9 cellular contexts compared by ENCODE assay signal in the genomic region with DNA sequence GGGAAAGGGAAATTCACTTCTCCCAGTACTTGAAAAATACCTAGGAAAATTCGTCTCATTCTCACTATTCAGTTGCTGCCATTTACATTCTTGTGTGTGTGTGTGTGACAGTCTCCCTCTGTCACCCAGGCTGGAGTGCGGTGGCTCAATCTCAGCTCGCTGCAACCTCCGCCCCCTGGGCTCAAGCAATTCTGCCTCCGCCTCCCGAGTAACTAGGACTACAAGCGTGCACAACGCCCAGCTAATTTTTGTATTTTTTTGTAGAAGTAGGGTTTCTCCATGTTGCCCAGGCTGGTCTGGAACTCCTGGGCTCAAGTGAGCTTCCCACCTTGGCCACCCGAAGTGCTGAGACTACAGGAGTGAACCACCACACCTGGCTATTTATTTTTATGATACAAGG. TPM values are rescaled to one million over a fixed set of nuclear protein-coding genes. Genes with fewer than 3 reads are reported as not detected.
DNase-seq lines count a peak whose midpoint lies in the region; ATAC-seq, FAIRE-seq and TF ChIP-seq lines count a peak whose summit lies in the region.
"Had no signal": no experiment of that assay in that cellular context is flagged by ENCODE, and none has a peak within 500 bp of the region (broad histone marks: within the 10 kb centered on the region; RNA-seq: fewer than 3 reads in every experiment).

No MANE protein-coding gene starts in this region.

- H3K27me3 ChIP-seq in HepG2 (ENCODE audit: control insufficient read depth in 1 of 2, insufficient read depth in 2 of 2, low read length in 2 of 2) (no peaks in the 10 kb centered on the region; a peak in 1 of 5 replicates), transverse colon (no peaks in the 10 kb centered on the region), H7 (ENCODE audit: control insufficient read depth, insufficient read depth, low read length) (no peaks in the 10 kb centered on the region)

- no peak overlapping the region for H2AFZ ChIP-seq in HepG2 (ENCODE audit: low read length)

- intact Hi-C loops in activated naive CD4-positive, alpha-beta T cell treated with anti-CD3 and anti-CD28 coated beads for 36 hours (cut with micrococcal nuclease): loop anchor here (5.0 kb wide), 1 partner anchor 318 kb away; a partner anchor contains a TSS
- intact Hi-C loops in HepG2 (cut with micrococcal nuclease; ENCODE audit: unreplicated experiment) (no loop called here), transverse colon (cut with DNase I; ENCODE audit: low total_unique reads) (no loop called here)

- TF ChIP-seq CTCF in HepG2 (CRISPR knock-in tag; IDR thresholded peaks at IDR 0.05): no peak
- no peak for TF ChIP-seq CTCF in transverse colon (IDR thresholded peaks at IDR 0.05)

- no peak for TF ChIP-seq RAD21 in HepG2 (CRISPR knock-in tag; IDR thresholded peaks at IDR 0.05)

- peaks cover 10 to 37% of the 10 kb centered on the region in 2 experiments for H3K36me3 ChIP-seq in HepG2 (replicated peaks in 1 of 2; ENCODE audit: control insufficient read depth in 1 of 2, insufficient read depth in 2 of 2, low read length in 2 of 2)
- peaks cover 0 to 40% (median 23%) of the 10 kb centered on the region in 4 donors for H3K36me3 ChIP-seq in transverse colon
- H3K36me3 ChIP-seq in H7 (replicated peaks; ENCODE audit: control insufficient read depth, insufficient read depth, low read length): peaks cover 30% of the 10 kb centered on the region

- H3K9me3 Mint-ChIP-seq in activated naive CD4-positive, alpha-beta T cell treated with anti-CD3 and anti-CD28 coated beads for 36 hours: no peaks in the 10 kb centered on the region
- H3K9me3 Mint-ChIP-seq in activated naive CD8-positive, alpha-beta T cell treated with anti-CD3 and anti-CD28 coated beads, Interleukin-2, amount 10 ng/mL, durations not matched to agents 7 days and 5 days: no peaks in the 10 kb centered on the region

- H3K4me2 ChIP-seq in HepG2 (ENCODE audit: low read depth, low read length): peak overlapping the region; percentile 93

- peaks cover 15% of the 10 kb centered on the region for H3K4me1 Mint-ChIP-seq in activated naive CD4-positive, alpha-beta T cell treated with anti-CD3 and anti-CD28 coated beads for 36 hours (ENCODE audit: low read depth)
- peaks cover 18% of the 10 kb centered on the region for H3K4me1 Mint-ChIP-seq in activated naive CD8-positive, alpha-beta T cell treated with anti-CD3 and anti-CD28 coated beads, Interleukin-2, amount 10 ng/mL, durations not matched to agents 7 days and 5 days

- H4K20me1 ChIP-seq in HepG2 (ENCODE audit: insufficient read depth, low read length): no peaks in the 10 kb centered on the region

- CTCF ChIA-PET in activated naive CD4-positive, alpha-beta T cell treated with anti-CD3 and anti-CD28 coated beads for 36 hours (lab: Charles Lee): no interaction called here
- CTCF ChIA-PET in HepG2 (lab: Yijun Ruan, JAX; ENCODE audit: low intra/inter-chr PET ratio, low total read pairs): no interaction called here

- H3K27ac ChIP-seq in HepG2 (ENCODE audit: extremely low read length, insufficient read depth, low read length) (no peak overlapping the region), transverse colon (peak overlapping the region; percentile 94 to 96 (median 95))

- H3K27ac Mint-ChIP-seq in activated naive CD4-positive, alpha-beta T cell treated with anti-CD3 and anti-CD28 coated beads for 36 hours: peak overlapping the region; percentile 94
- peak overlapping the region; percentile 89 for H3K27ac Mint-ChIP-seq in activated naive CD8-positive, alpha-beta T cell treated with anti-CD3 and anti-CD28 coated beads, Interleukin-2, amount 10 ng/mL, durations not matched to agents 7 days and 5 days

- H3K36me3 Mint-ChIP-seq in activated naive CD4-positive, alpha-beta T cell treated with anti-CD3 and anti-CD28 coated beads for 36 hours (ENCODE audit: low read depth): peaks cover 29% of the 10 kb centered on the region
- peaks cover 19% of the 10 kb centered on the region for H3K36me3 Mint-ChIP-seq in activated naive CD8-positive, alpha-beta T cell treated with anti-CD3 and anti-CD28 coated beads, Interleukin-2, amount 10 ng/mL, durations not matched to agents 7 days and 5 days

- POLR2A ChIA-PET in activated naive CD8-positive, alpha-beta T cell treated with anti-CD3 and anti-CD28 coated beads, Interleukin-2, amount 10 ng/mL, durations not matched to agents 7 days and 5 days (lab: Charles Lee): interaction anchor here (1.4 to 2.3 kb wide), 6 partner anchors 9 to 68 kb away, joined by 5 to 16 read pairs (median 6); a partner anchor contains a TSS
- POLR2A ChIA-PET in HepG2 (lab: Yijun Ruan, JAX): interaction anchor here (0.8 to 2.3 kb wide), 3 partner anchors 12 to 28 kb away, joined by 3 to 18 read pairs (median 9); a partner anchor contains a TSS

- no TSS peak for BruUV-seq in HepG2 (replicated peaks; lab: Mats Ljungman, UMichigan)

- H3K4me3 Mint-ChIP-seq in activated naive CD4-positive, alpha-beta T cell treated with anti-CD3 and anti-CD28 coated beads for 36 hours: peak overlapping the region; percentile 97
- H3K4me3 Mint-ChIP-seq in activated naive CD8-positive, alpha-beta T cell treated with anti-CD3 and anti-CD28 coated beads, Interleukin-2, amount 10 ng/mL, durations not matched to agents 7 days and 5 days: peak overlapping the region; percentile 95

- DNase-seq in activated naive CD4-positive, alpha-beta T cell treated with anti-CD3 and anti-CD28 coated beads for 36 hours: no peak
- no peak for DNase-seq in activated naive CD4-positive, alpha-beta T cell treated with anti-CD3 and anti-CD28 coated beads, Interleukin-2, amount 50 U/mL, for 16 hours
- peak; percentile 25 for DNase-seq in activated naive CD8-positive, alpha-beta T cell treated with anti-CD3 and anti-CD28 coated beads, Interleukin-2, amount 10 ng/mL, durations not matched to agents 7 days and 5 days
- DNase-seq in HepG2 (ENCODE audit: low spot score): no peak
- no peak for DNase-seq in transverse colon
- no peak for DNase-seq in H7
- no peak for DNase-seq in Ammon's horn (ENCODE audit: low spot score)

- in situ Hi-C loops in HepG2 (cut with HindIII; ENCODE audit: extremely low pct_ligation_motif_present, low pct_unique_long_range_greater_than_20kb) (no loop called here), transverse colon (cut with MboI; ENCODE audit: low pct_ligation_motif_present in 1 of 4, low pct_unique_long_range_greater_than_20kb in 1 of 4, low sequenced_read_pairs in 3 of 4) (loop anchor here in 3 of 4 donors (10.0 to 25.0 kb wide), 3 partner anchors 85 to 328 kb away; a partner anchor contains a TSS)

- no peak for FAIRE-seq in HepG2 (lab: Jason Lieb, UNC)
- FAIRE-seq: G401.6 had no signal

- WGBS in HepG2 (ENCODE audit: low lambda C conversion rate): 84% methylated on average over 9 of the region's 9 CpGs
- 79 to 80% methylated on average over 2 to 9 of the region's 9 CpGs for WGBS in transverse colon (ENCODE audit: low coverage in 1 of 2), 2 donors

- no peak for ATAC-seq in activated naive CD8-positive, alpha-beta T cell treated with anti-CD3 and anti-CD28 coated beads, Interleukin-2, amount 10 ng/mL, durations not matched to agents 7 days and 5 days (ENCODE audit: low read depth)
- ATAC-seq in HepG2: no peak
- no peak for ATAC-seq in GM21723 (IDR thresholded peaks at IDR 0.05; ENCODE audit: unreplicated experiment)

- H3K9me3 ChIP-seq in HepG2 (ENCODE audit: low read length) (no peaks in the 10 kb centered on the region), transverse colon (no peaks in the 10 kb centered on the region)

- no peaks in the 10 kb centered on the region for H3K27me3 Mint-ChIP-seq in activated naive CD4-positive, alpha-beta T cell treated with anti-CD3 and anti-CD28 coated beads for 36 hours (ENCODE audit: low read depth)
- no peaks in the 10 kb centered on the region for H3K27me3 Mint-ChIP-seq in activated naive CD8-positive, alpha-beta T cell treated with anti-CD3 and anti-CD28 coated beads, Interleukin-2, amount 10 ng/mL, durations not matched to agents 7 days and 5 days

- H3K4me1 ChIP-seq in HepG2 (ENCODE audit: insufficient read depth, low read length): peaks cover 29% of the 10 kb centered on the region
- peaks cover 0 to 16% (median 12%) of the 10 kb centered on the region in 4 donors for H3K4me1 ChIP-seq in transverse colon

- H3K4me3 ChIP-seq in HepG2 (replicated peaks in 1 of 3; ENCODE audit: insufficient read depth in 1 of 3, low read depth in 2 of 3, low read length in 3 of 3): peak overlapping the region; percentile 80 to 96 (median 91); a peak in 5 of 6 replicates
- H3K4me3 ChIP-seq in transverse colon: peak overlapping the region in 1 of 4 donors; percentile 88
- no peak overlapping the region for H3K4me3 ChIP-seq in H7 (ENCODE audit: insufficient read depth, low read depth, low read length)

- peak overlapping the region; percentile 78 for H3K9ac ChIP-seq in HepG2 (ENCODE audit: insufficient read depth, low read depth, low read length)

- H3K79me2 ChIP-seq in HepG2 (ENCODE audit: insufficient read depth, low read length): peaks cover 12% of the 10 kb centered on the region

- TF ChIP-seq POLR2A in HepG2 (IDR thresholded peaks at IDR 0.05; ENCODE audit: insufficient read depth in 1 of 2, low read depth in 2 of 2, low read length in 2 of 2) (no peak), transverse colon (IDR thresholded peaks at IDR 0.05) (no peak)

- TF ChIP-seq EP300 in HepG2 (IDR thresholded peaks at IDR 0.05; ENCODE audit: low read depth in 2 of 2, low read length in 2 of 2) (no peak), HepG2 (CRISPR knock-in tag; IDR thresholded peaks at IDR 0.05; ENCODE audit: borderline replicate concordance) (no peak), transverse colon (IDR thresholded peaks at IDR 0.05; ENCODE audit: low read depth) (no peak)

RNA-seq across cellular contexts. Expression of a gene that starts 1.2 kb away (rescaled TPM):
- 10 to 100 TPM; 24.4 to 26.2 TPM for total RNA-seq in activated naive CD4-positive, alpha-beta T cell treated with anti-CD3 and anti-CD28 coated beads for 36 hours
- 10 to 100 TPM; 37.9 TPM for total RNA-seq in activated naive CD8-positive, alpha-beta T cell treated with anti-CD3 and anti-CD28 coated beads, Interleukin-2, amount 10 ng/mL, durations not matched to agents 7 days and 5 days
- total RNA-seq in HepG2 (2016; rRNA removed; fragmentation: Illumina TruSeq; extraction: Trizol) (25.7 and 34.3 TPM in 2 replicates), transverse colon (10 to 100 TPM; 10.5 to 38.4 (median 27.4) TPM)
- 17.2 and 21.6 TPM in 2 replicates for total RNA-seq in HepG2 (2016; cell fraction: cytosol; rRNA removed; fragmentation: Illumina TruSeq; extraction: Trizol; ENCODE audit: low read depth)
- 28.1 and 34.1 TPM in 2 replicates for total RNA-seq in HepG2 (2016; cell fraction: insoluble cytoplasmic fraction; rRNA removed; fragmentation: Illumina TruSeq; extraction: Trizol)
- 27.9 and 30.7 TPM in 2 replicates for total RNA-seq in HepG2 (2016; cell fraction: membrane; rRNA removed; fragmentation: Illumina TruSeq; extraction: Trizol)
- 11.1 and 12.2 TPM in 2 replicates for total RNA-seq in HepG2 (2016; cell fraction: nucleus; rRNA removed; fragmentation: Illumina TruSeq; extraction: Trizol)
- polyA plus RNA-seq in HepG2 (2011; rRNA removed): 21.7 and 23.9 TPM in 2 replicates
- 23.2 and 25.5 TPM in 2 replicates for polyA plus RNA-seq in HepG2 (2011; cell fraction: cytosol; rRNA removed)
- 11.8 and 17.6 TPM in 2 replicates for polyA plus RNA-seq in HepG2 (2011; cell fraction: nucleus; rRNA removed)
- polyA plus RNA-seq in HepG2 (2012): 11.7 and 15.3 TPM in 2 replicates
- 20.4 and 22.1 TPM in 2 replicates for polyA plus RNA-seq in HepG2 (2016; cell fraction: cytosol; fragmentation: Illumina TruSeq; extraction: Trizol; ENCODE audit: low read depth)
- 31.0 and 31.2 TPM in 2 replicates for polyA plus RNA-seq in HepG2 (2016; cell fraction: insoluble cytoplasmic fraction; fragmentation: Illumina TruSeq; extraction: Trizol; ENCODE audit: low read depth)
- polyA plus RNA-seq in HepG2 (2016; cell fraction: membrane; fragmentation: Illumina TruSeq; extraction: Trizol; ENCODE audit: low read depth): 23.6 and 28.1 TPM in 2 replicates
- 20.7 and 21.7 TPM in 2 replicates for polyA plus RNA-seq in HepG2 (2016; cell fraction: nucleus; fragmentation: Illumina TruSeq; extraction: Trizol; ENCODE audit: insufficient read depth, low read depth)
- 7.3 and 37.6 TPM in 2 replicates for polyA minus RNA-seq in HepG2 (2011; rRNA and poly(A)+ RNA removed; ENCODE audit: low replicate concordance)
- 7.2 and 8.8 TPM in 2 replicates for polyA minus RNA-seq in HepG2 (2011; cell fraction: cytosol; rRNA and poly(A)+ RNA removed)
- 4.5 and 9.3 TPM in 2 replicates for polyA minus RNA-seq in HepG2 (2011; cell fraction: nucleus; rRNA and poly(A)+ RNA removed)
- total RNA-seq in H7 (2014; rRNA removed; shearing (Covaris generic)): 48.3 and 48.5 TPM in 2 replicates

RNA-seq across cellular contexts. Expression of a gene that starts 11.1 kb away (rescaled TPM):
- 100 to 1,000 TPM; 346 to 357 TPM for total RNA-seq in activated naive CD4-positive, alpha-beta T cell treated with anti-CD3 and anti-CD28 coated beads for 36 hours
- total RNA-seq in activated naive CD8-positive, alpha-beta T cell treated with anti-CD3 and anti-CD28 coated beads, Interleukin-2, amount 10 ng/mL, durations not matched to agents 7 days and 5 days: 100 to 1,000 TPM; 141 to 142 TPM
- total RNA-seq in HepG2 (2016; rRNA removed; fragmentation: Illumina TruSeq; extraction: Trizol) (366 and 491 TPM in 2 replicates), transverse colon (100 to 1,000 TPM in 1 of 4 donors, 10 to 100 TPM in 3; 16.5 to 102 (median 66.5) TPM)
- total RNA-seq in HepG2 (2016; cell fraction: cytosol; rRNA removed; fragmentation: Illumina TruSeq; extraction: Trizol; ENCODE audit: low read depth): 146 and 174 TPM in 2 replicates
- 359 and 502 TPM in 2 replicates for total RNA-seq in HepG2 (2016; cell fraction: insoluble cytoplasmic fraction; rRNA removed; fragmentation: Illumina TruSeq; extraction: Trizol)
- total RNA-seq in HepG2 (2016; cell fraction: membrane; rRNA removed; fragmentation: Illumina TruSeq; extraction: Trizol): 204 and 223 TPM in 2 replicates
- 153 and 156 TPM in 2 replicates for total RNA-seq in HepG2 (2016; cell fraction: nucleus; rRNA removed; fragmentation: Illumina TruSeq; extraction: Trizol)
- polyA plus RNA-seq in HepG2 (2011; rRNA removed): 206 and 292 TPM in 2 replicates
- 210 and 226 TPM in 2 replicates for polyA plus RNA-seq in HepG2 (2011; cell fraction: cytosol; rRNA removed)
- 112 and 130 TPM in 2 replicates for polyA plus RNA-seq in HepG2 (2011; cell fraction: nucleus; rRNA removed)
- 167 and 197 TPM in 2 replicates for polyA plus RNA-seq in HepG2 (2012)
- polyA plus RNA-seq in HepG2 (2016; cell fraction: cytosol; fragmentation: Illumina TruSeq; extraction: Trizol; ENCODE audit: low read depth): 110 and 126 TPM in 2 replicates
- polyA plus RNA-seq in HepG2 (2016; cell fraction: insoluble cytoplasmic fraction; fragmentation: Illumina TruSeq; extraction: Trizol; ENCODE audit: low read depth): 421 and 450 TPM in 2 replicates
- 135 and 147 TPM in 2 replicates for polyA plus RNA-seq in HepG2 (2016; cell fraction: membrane; fragmentation: Illumina TruSeq; extraction: Trizol; ENCODE audit: low read depth)
- polyA plus RNA-seq in HepG2 (2016; cell fraction: nucleus; fragmentation: Illumina TruSeq; extraction: Trizol; ENCODE audit: insufficient read depth, low read depth): 209 and 219 TPM in 2 replicates
- 261 and 433 TPM in 2 replicates for polyA minus RNA-seq in HepG2 (2011; rRNA and poly(A)+ RNA removed; ENCODE audit: low replicate concordance)
- 119 and 120 TPM in 2 replicates for polyA minus RNA-seq in HepG2 (2011; cell fraction: cytosol; rRNA and poly(A)+ RNA removed)
- 73.5 and 81.7 TPM in 2 replicates for polyA minus RNA-seq in HepG2 (2011; cell fraction: nucleus; rRNA and poly(A)+ RNA removed)
- total RNA-seq in H7 (2014; rRNA removed; shearing (Covaris generic)): 624 and 716 TPM in 2 replicates

RNA-seq across cellular contexts. Expression of a gene that starts 18.8 kb away (rescaled TPM):
- under 1 TPM; 0.05 to 0.10 TPM for total RNA-seq in activated naive CD4-positive, alpha-beta T cell treated with anti-CD3 and anti-CD28 coated beads for 36 hours
- total RNA-seq in activated naive CD8-positive, alpha-beta T cell treated with anti-CD3 and anti-CD28 coated beads, Interleukin-2, amount 10 ng/mL, durations not matched to agents 7 days and 5 days: not detected
- total RNA-seq in HepG2 (2016; rRNA removed; fragmentation: Illumina TruSeq; extraction: Trizol): not detected in 2 replicates
- total RNA-seq in HepG2 (2016; cell fraction: cytosol; rRNA removed; fragmentation: Illumina TruSeq; extraction: Trizol; ENCODE audit: low read depth): not detected in 2 replicates
- not detected in 2 replicates for total RNA-seq in HepG2 (2016; cell fraction: insoluble cytoplasmic fraction; rRNA removed; fragmentation: Illumina TruSeq; extraction: Trizol)
- total RNA-seq in HepG2 (2016; cell fraction: membrane; rRNA removed; fragmentation: Illumina TruSeq; extraction: Trizol): not detected in 2 replicates
- total RNA-seq in HepG2 (2016; cell fraction: nucleus; rRNA removed; fragmentation: Illumina TruSeq; extraction: Trizol): not detected in 2 replicates
- polyA plus RNA-seq in HepG2 (2011; rRNA removed): not detected in 2 replicates
- 0.07 TPM in 1 of 2 replicates, not detected in the other for polyA plus RNA-seq in HepG2 (2011; cell fraction: cytosol; rRNA removed)
- not detected in 2 replicates for polyA plus RNA-seq in HepG2 (2011; cell fraction: nucleus; rRNA removed)
- not detected in 2 replicates for polyA plus RNA-seq in HepG2 (2012)
- not detected in 2 replicates for polyA plus RNA-seq in HepG2 (2016; cell fraction: cytosol; fragmentation: Illumina TruSeq; extraction: Trizol; ENCODE audit: low read depth)
- polyA plus RNA-seq in HepG2 (2016; cell fraction: insoluble cytoplasmic fraction; fragmentation: Illumina TruSeq; extraction: Trizol; ENCODE audit: low read depth): not detected in 2 replicates
- polyA plus RNA-seq in HepG2 (2016; cell fraction: membrane; fragmentation: Illumina TruSeq; extraction: Trizol; ENCODE audit: low read depth): not detected in 2 replicates
- not detected in 2 replicates for polyA plus RNA-seq in HepG2 (2016; cell fraction: nucleus; fragmentation: Illumina TruSeq; extraction: Trizol; ENCODE audit: insufficient read depth, low read depth)
- polyA minus RNA-seq in HepG2 (2011; rRNA and poly(A)+ RNA removed; ENCODE audit: low replicate concordance): 106 TPM in 1 of 2 replicates, not detected in the other
- polyA minus RNA-seq in HepG2 (2011; cell fraction: cytosol; rRNA and poly(A)+ RNA removed): 0.10 and 0.26 TPM in 2 replicates
- 0.13 TPM in 1 of 2 replicates, not detected in the other for polyA minus RNA-seq in HepG2 (2011; cell fraction: nucleus; rRNA and poly(A)+ RNA removed)
- total RNA-seq in transverse colon: 10 to 100 TPM in 3 of 4 donors, 1 to 10 TPM in 1; 9.8 to 25.1 (median 13.4) TPM
- total RNA-seq in H7 (2014; rRNA removed; shearing (Covaris generic)): 8.7 and 10.7 TPM in 2 replicates

RNA-seq across cellular contexts. Expression of a gene that starts 25.8 kb away (rescaled TPM):
- 10 to 100 TPM; 88.2 to 91.3 TPM for total RNA-seq in activated naive CD4-positive, alpha-beta T cell treated with anti-CD3 and anti-CD28 coated beads for 36 hours
- 100 to 1,000 TPM in 1 of 2 experiments, 10 to 100 TPM in 1; 98.1 to 105 TPM for total RNA-seq in activated naive CD8-positive, alpha-beta T cell treated with anti-CD3 and anti-CD28 coated beads, Interleukin-2, amount 10 ng/mL, durations not matched to agents 7 days and 5 days
- 35.4 and 38.0 TPM in 2 replicates for total RNA-seq in HepG2 (2016; rRNA removed; fragmentation: Illumina TruSeq; extraction: Trizol)
- 14.3 and 17.0 TPM in 2 replicates for total RNA-seq in HepG2 (2016; cell fraction: cytosol; rRNA removed; fragmentation: Illumina TruSeq; extraction: Trizol; ENCODE audit: low read depth)
- 34.0 and 41.6 TPM in 2 replicates for total RNA-seq in HepG2 (2016; cell fraction: insoluble cytoplasmic fraction; rRNA removed; fragmentation: Illumina TruSeq; extraction: Trizol)
- 24.6 and 26.6 TPM in 2 replicates for total RNA-seq in HepG2 (2016; cell fraction: membrane; rRNA removed; fragmentation: Illumina TruSeq; extraction: Trizol)
- 60.5 and 67.4 TPM in 2 replicates for total RNA-seq in HepG2 (2016; cell fraction: nucleus; rRNA removed; fragmentation: Illumina TruSeq; extraction: Trizol)
- polyA plus RNA-seq in HepG2 (2011; rRNA removed): 47.1 and 51.9 TPM in 2 replicates
- polyA plus RNA-seq in HepG2 (2011; cell fraction: cytosol; rRNA removed): 33.6 and 37.2 TPM in 2 replicates
- polyA plus RNA-seq in HepG2 (2011; cell fraction: nucleus; rRNA removed): 57.8 and 64.5 TPM in 2 replicates
- polyA plus RNA-seq in HepG2 (2012): 40.9 and 49.6 TPM in 2 replicates
- 11.0 and 11.5 TPM in 2 replicates for polyA plus RNA-seq in HepG2 (2016; cell fraction: cytosol; fragmentation: Illumina TruSeq; extraction: Trizol; ENCODE audit: low read depth)
- 59.9 and 65.3 TPM in 2 replicates for polyA plus RNA-seq in HepG2 (2016; cell fraction: insoluble cytoplasmic fraction; fragmentation: Illumina TruSeq; extraction: Trizol; ENCODE audit: low read depth)
- 17.8 and 18.3 TPM in 2 replicates for polyA plus RNA-seq in HepG2 (2016; cell fraction: membrane; fragmentation: Illumina TruSeq; extraction: Trizol; ENCODE audit: low read depth)
- polyA plus RNA-seq in HepG2 (2016; cell fraction: nucleus; fragmentation: Illumina TruSeq; extraction: Trizol; ENCODE audit: insufficient read depth, low read depth): 108 TPM in 2 replicates
- 34.2 and 56.3 TPM in 2 replicates for polyA minus RNA-seq in HepG2 (2011; rRNA and poly(A)+ RNA removed; ENCODE audit: low replicate concordance)
- 16.0 and 16.8 TPM in 2 replicates for polyA minus RNA-seq in HepG2 (2011; cell fraction: cytosol; rRNA and poly(A)+ RNA removed)
- polyA minus RNA-seq in HepG2 (2011; cell fraction: nucleus; rRNA and poly(A)+ RNA removed): 134 and 152 TPM in 2 replicates
- 10 to 100 TPM; 35.2 to 86.1 (median 65.2) TPM for total RNA-seq in transverse colon
- total RNA-seq in H7 (2014; rRNA removed; shearing (Covaris generic)): 63.8 and 67.0 TPM in 2 replicates

RNA-seq across cellular contexts. Expression of a gene that starts 31.4 kb away (rescaled TPM):
- total RNA-seq in activated naive CD4-positive, alpha-beta T cell treated with anti-CD3 and anti-CD28 coated beads for 36 hours: not detected
- total RNA-seq in activated naive CD8-positive, alpha-beta T cell treated with anti-CD3 and anti-CD28 coated beads, Interleukin-2, amount 10 ng/mL, durations not matched to agents 7 days and 5 days: not detected
- total RNA-seq in HepG2 (2016; rRNA removed; fragmentation: Illumina TruSeq; extraction: Trizol) (120 and 151 TPM in 2 replicates), transverse colon (1 to 10 TPM in 2 of 4 donors, not detected in 2; 3.7 to 4.4 TPM)
- 28.0 and 35.5 TPM in 2 replicates for total RNA-seq in HepG2 (2016; cell fraction: cytosol; rRNA removed; fragmentation: Illumina TruSeq; extraction: Trizol; ENCODE audit: low read depth)
- 119 and 133 TPM in 2 replicates for total RNA-seq in HepG2 (2016; cell fraction: insoluble cytoplasmic fraction; rRNA removed; fragmentation: Illumina TruSeq; extraction: Trizol)
- total RNA-seq in HepG2 (2016; cell fraction: membrane; rRNA removed; fragmentation: Illumina TruSeq; extraction: Trizol): 48.1 and 56.1 TPM in 2 replicates
- total RNA-seq in HepG2 (2016; cell fraction: nucleus; rRNA removed; fragmentation: Illumina TruSeq; extraction: Trizol): 54.6 and 59.6 TPM in 2 replicates
- 238 and 251 TPM in 2 replicates for polyA plus RNA-seq in HepG2 (2011; rRNA removed)
- 339 and 395 TPM in 2 replicates for polyA plus RNA-seq in HepG2 (2011; cell fraction: cytosol; rRNA removed)
- polyA plus RNA-seq in HepG2 (2011; cell fraction: nucleus; rRNA removed): 68.2 and 87.5 TPM in 2 replicates
- 109 and 178 TPM in 2 replicates for polyA plus RNA-seq in HepG2 (2012)
- polyA plus RNA-seq in HepG2 (2016; cell fraction: cytosol; fragmentation: Illumina TruSeq; extraction: Trizol; ENCODE audit: low read depth): 100 and 132 TPM in 2 replicates
- polyA plus RNA-seq in HepG2 (2016; cell fraction: insoluble cytoplasmic fraction; fragmentation: Illumina TruSeq; extraction: Trizol; ENCODE audit: low read depth): 381 and 401 TPM in 2 replicates
- polyA plus RNA-seq in HepG2 (2016; cell fraction: membrane; fragmentation: Illumina TruSeq; extraction: Trizol; ENCODE audit: low read depth): 143 and 156 TPM in 2 replicates
- polyA plus RNA-seq in HepG2 (2016; cell fraction: nucleus; fragmentation: Illumina TruSeq; extraction: Trizol; ENCODE audit: insufficient read depth, low read depth): 222 and 236 TPM in 2 replicates
- 3.5 and 272 TPM in 2 replicates for polyA minus RNA-seq in HepG2 (2011; rRNA and poly(A)+ RNA removed; ENCODE audit: low replicate concordance)
- polyA minus RNA-seq in HepG2 (2011; cell fraction: cytosol; rRNA and poly(A)+ RNA removed): 102 and 128 TPM in 2 replicates
- polyA minus RNA-seq in HepG2 (2011; cell fraction: nucleus; rRNA and poly(A)+ RNA removed): 35.0 and 41.2 TPM in 2 replicates
- total RNA-seq in H7 (2014; rRNA removed; shearing (Covaris generic)): 0.63 and 0.80 TPM in 2 replicates
